Comparison of ENCODE assay signal across 22 cellular contexts in the genomic region with DNA sequence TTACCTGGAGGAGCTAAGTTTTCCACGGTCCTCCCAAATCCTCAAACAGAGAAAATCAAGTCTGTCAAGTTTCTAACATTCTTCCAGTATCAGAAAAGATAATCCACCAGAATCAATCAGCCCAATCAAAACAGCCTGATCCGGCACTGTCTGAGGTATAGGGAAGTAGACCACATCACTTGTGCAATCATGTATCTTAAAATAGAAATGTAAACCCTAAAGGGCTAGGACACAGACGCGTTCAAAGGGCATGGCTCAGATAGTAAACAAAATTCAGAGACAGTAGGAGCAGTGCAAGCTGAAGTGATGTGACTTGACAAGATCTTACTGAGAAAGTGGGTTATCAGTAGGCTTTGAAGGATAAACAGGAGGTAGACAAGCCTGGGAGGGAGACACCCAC.
"Had no signal": no experiment of that assay in that cellular context is flagged by ENCODE, and none has a peak within 500 bp of the region (broad histone marks: within the 10 kb centered on the region; RNA-seq: fewer than 3 reads in every experiment).

No MANE protein-coding gene starts in this region.

- H3K36me3 ChIP-seq: adrenal gland, transverse colon, uterus had no signal

- H3K27ac ChIP-seq: adrenal gland, transverse colon, uterus, VCaP had no signal

- H3K4me3 ChIP-seq: adrenal gland, transverse colon, uterus had no signal

- H3K4me3 Mint-ChIP-seq: activated CD4-positive, alpha-beta memory T cell treated with anti-CD3 and anti-CD28 coated beads, Interleukin-2, amount 10 ng/mL, durations not matched to agents 7 days and 5 days; activated CD4-positive, alpha-beta T cell treated with anti-CD3 and anti-CD28 coated beads, Interleukin-2, amount 10 ng/mL, durations not matched to agents 24 days and 14 days; activated naive CD8-positive, alpha-beta T cell; natural killer cell treated with Interleukin-12 subunit alpha and Interleukin-12 subunit beta and Interleukin-15 and Interleukin-18, amount 100 ng/mL, for 72 hours; stimulated activated naive B cell treated with anti-CD40 and anti-IgM and Interleukin-4, amounts not matched to agents 10 μg/mL and 1 μg/mL and 100 μg/mL, for 72 hours had no signal

- H3K36me3 Mint-ChIP-seq: activated naive CD8-positive, alpha-beta T cell; natural killer cell treated with Interleukin-12 subunit alpha and Interleukin-12 subunit beta and Interleukin-15 and Interleukin-18, amount 100 ng/mL, for 72 hours; stimulated activated naive B cell treated with anti-CD40 and anti-IgM and Interleukin-4, amounts not matched to agents 10 μg/mL and 1 μg/mL and 100 μg/mL, for 72 hours had no signal

- H3K9me3 ChIP-seq: adrenal gland, transverse colon, uterus had no signal

- DNase-seq: activated CD4-positive, alpha-beta memory T cell treated with anti-CD3 and anti-CD28 coated beads, Interleukin-2, amount 10 ng/mL, durations not matched to agents 7 days and 5 days; activated CD4-positive, alpha-beta T cell treated with anti-CD3 and anti-CD28 coated beads, Interleukin-2, amount 10 ng/mL, durations not matched to agents 24 days and 14 days; activated naive CD4-positive, alpha-beta T cell; activated T-cell treated with anti-CD3 and anti-CD28 coated beads for 4 hours; adrenal gland; central memory CD4-positive, alpha-beta T cell; effector memory CD4-positive, alpha-beta T cell; glutamatergic neuron; hippocampal formation; left ventricle myocardium superior; midbrain; retina; stimulated activated CD4-positive, alpha-beta T cell treated with anti-CD3 and anti-CD28 coated beads, Interleukin-2, amount 100 ng/mL, for 48 hours; stimulated activated CD8-positive, alpha-beta memory T cell treated with anti-CD3 and anti-CD28 coated beads, Interleukin-4, amount 100 ng/mL, for 48 hours; stimulated activated naive B cell treated with anti-CD40 and anti-IgM and Interleukin-4, amounts not matched to agents 10 μg/mL and 1 μg/mL and 100 μg/mL, for 72 hours; transverse colon; uterus had no signal

- H3K4me1 Mint-ChIP-seq: activated CD4-positive, alpha-beta memory T cell treated with anti-CD3 and anti-CD28 coated beads, Interleukin-2, amount 10 ng/mL, durations not matched to agents 7 days and 5 days; activated CD4-positive, alpha-beta T cell treated with anti-CD3 and anti-CD28 coated beads, Interleukin-2, amount 10 ng/mL, durations not matched to agents 24 days and 14 days; stimulated activated naive B cell treated with anti-CD40 and anti-IgM and Interleukin-4, amounts not matched to agents 10 μg/mL and 1 μg/mL and 100 μg/mL, for 72 hours had no signal

- H3K27ac Mint-ChIP-seq: activated CD4-positive, alpha-beta memory T cell treated with anti-CD3 and anti-CD28 coated beads, Interleukin-2, amount 10 ng/mL, durations not matched to agents 7 days and 5 days; activated CD4-positive, alpha-beta T cell treated with anti-CD3 and anti-CD28 coated beads, Interleukin-2, amount 10 ng/mL, durations not matched to agents 24 days and 14 days; activated naive CD8-positive, alpha-beta T cell; activated T-helper 2 cell treated with anti-CD3 and anti-CD28 coated beads, Interferon-gamma antibody, Interleukin-2, Interleukin-4, amounts not matched to agents 10 μg/mL and 5 μg/mL and 100 μg/mL, durations not matched to agents 14 hours and 24 hours and 36 hours; progenitor cell of endocrine pancreas; stimulated activated naive B cell treated with anti-CD40 and anti-IgM and Interleukin-4, amounts not matched to agents 10 μg/mL and 1 μg/mL and 100 μg/mL, for 72 hours had no signal

- H3K4me1 ChIP-seq: adrenal gland, transverse colon, uterus had no signal

- H3K9me3 Mint-ChIP-seq: activated CD4-positive, alpha-beta memory T cell treated with anti-CD3 and anti-CD28 coated beads, Interleukin-2, amount 10 ng/mL, durations not matched to agents 7 days and 5 days; activated CD4-positive, alpha-beta T cell treated with anti-CD3 and anti-CD28 coated beads, Interleukin-2, amount 10 ng/mL, durations not matched to agents 24 days and 14 days; activated T-helper 2 cell treated with anti-CD3 and anti-CD28 coated beads, Interferon-gamma antibody, Interleukin-2, Interleukin-4, amounts not matched to agents 10 μg/mL and 5 μg/mL and 100 μg/mL, durations not matched to agents 14 hours and 24 hours and 36 hours; natural killer cell treated with Interleukin-12 subunit alpha and Interleukin-12 subunit beta and Interleukin-15 and Interleukin-18, amount 100 ng/mL, for 72 hours; stimulated activated naive B cell treated with anti-CD40 and anti-IgM and Interleukin-4, amounts not matched to agents 10 μg/mL and 1 μg/mL and 100 μg/mL, for 72 hours had no signal

- H3K27me3 ChIP-seq: adrenal gland, transverse colon, uterus had no signal
